Comparison of ENCODE assay signal across 9 cellular contexts in genomic region chr22:42443240-42444059, GRCh38. TPM values are rescaled to one million over a fixed set of nuclear protein-coding genes. Genes with fewer than 3 reads are reported as not detected.
A peak's percentile ranks its signal among the peaks of the same experiment; 100 is the strongest.
DNase-seq lines count a peak whose midpoint lies in the region; ATAC-seq and TF ChIP-seq lines count a peak whose summit lies in the region.
"Had no signal": no experiment of that assay in that cellular context is flagged by ENCODE, and none has a peak within 500 bp of the region (broad histone marks: within the 10 kb centered on the region; RNA-seq: fewer than 3 reads in every experiment).

No MANE protein-coding gene starts in this region.

- H3K4me1 ChIP-seq in adrenal gland (replicated peaks in 1 of 2) (peaks cover 11 to 20% of the 10 kb centered on the region in 2 donors), lower lobe of right lung (peaks cover 30% of the 10 kb centered on the region), upper lobe of left lung (peaks cover 16 to 32% (median 25%) of the 10 kb centered on the region in 4 donors)

- no peak for TF ChIP-seq EP300 in upper lobe of left lung (IDR thresholded peaks at IDR 0.05)

- H3K36me3 ChIP-seq in adrenal gland (replicated peaks in 1 of 2) (no peaks in the 10 kb centered on the region), lower lobe of right lung (no peaks in the 10 kb centered on the region), upper lobe of left lung (no peaks in the 10 kb centered on the region)
- H3K36me3 ChIP-seq: SJSA1 had no signal

- peak overlapping the region in 3 of 5 donors; percentile 38 to 96 (median 89) for H3K27ac ChIP-seq in adrenal gland
- H3K27ac ChIP-seq in lower lobe of right lung = peak overlapping the region; percentile 80
- peak overlapping the region; percentile 70 to 85 (median 78) for H3K27ac ChIP-seq in upper lobe of left lung
- H3K27ac ChIP-seq: SJSA1 had no signal

- intact Hi-C loops in adrenal gland (cut with DNase I) (no loop called here), lower lobe of right lung (cut with DNase I) (no loop called here)

- H3K36me3 Mint-ChIP-seq in activated T-cell treated with anti-CD3 and anti-CD28 coated beads, Interleukin-2, amount 50 U/mL, for 4 hours (ENCODE audit: insufficient read depth) = no peaks in the 10 kb centered on the region

- peak; percentile 61 to 63 for ATAC-seq in activated T-cell treated with anti-CD3 and anti-CD28 coated beads, Interleukin-2, amount 50 U/mL, for 4 hours
- ATAC-seq in lower lobe of right lung (peak in 1 of 2 donors; percentile 5), upper lobe of left lung (ENCODE audit: low FRiP score in 2 of 2) (no peak), HG03342 (IDR thresholded peaks at IDR 0.05; ENCODE audit: unreplicated experiment) (no peak)

- H3K27me3 ChIP-seq in adrenal gland (no peaks in the 10 kb centered on the region), lower lobe of right lung (ENCODE audit: low read depth) (no peaks in the 10 kb centered on the region), upper lobe of left lung (no peaks in the 10 kb centered on the region)
- H3K27me3 ChIP-seq: SJSA1 had no signal

- peak overlapping the region; percentile 13 for H3K4me3 Mint-ChIP-seq in activated T-cell treated with anti-CD3 and anti-CD28 coated beads, Interleukin-2, amount 50 U/mL, for 4 hours

- WGBS in adrenal gland, 4 donors = 23 to 36% (median 32%) methylated on average over 3 to 6 of the region's 6 CpGs
- WGBS in upper lobe of left lung, 2 donors = 37 to 69% methylated on average over 4 to 6 of the region's 6 CpGs

- TF ChIP-seq POLR2A in adrenal gland (IDR thresholded peaks at IDR 0.05) (no peak), upper lobe of left lung (IDR thresholded peaks at IDR 0.05) (no peak)

- no peaks in the 10 kb centered on the region for H3K27me3 Mint-ChIP-seq in activated T-cell treated with anti-CD3 and anti-CD28 coated beads, Interleukin-2, amount 50 U/mL, for 4 hours (ENCODE audit: low read depth)

- H3K9me3 ChIP-seq in adrenal gland (replicated peaks in 1 of 3) (no peaks in the 10 kb centered on the region), lower lobe of right lung (no peaks in the 10 kb centered on the region), upper lobe of left lung (no peaks in the 10 kb centered on the region)
- H3K9me3 ChIP-seq: SJSA1 had no signal

- DNase-seq in activated T-cell treated with anti-CD3 and anti-CD28 coated beads, Interleukin-2, amount 50 U/mL, for 4 hours = no peak
- DNase-seq in activated T-cell treated with anti-CD3 and anti-CD28 coated beads, Interleukin-2, amount 50 U/mL, for 1 hour = no peak
- DNase-seq in adrenal gland = no peak
- no peak for DNase-seq in lower lobe of right lung
- DNase-seq in upper lobe of left lung = no peak
- no peak for DNase-seq in NCI-H2227 treated with DMSO at 0.1 percent for 48 hours (lab: John Stamatoyannopoulos, UW)
- DNase-seq in NCI-H2107 treated with DMSO at 0.1 percent for 48 hours (lab: John Stamatoyannopoulos, UW; ENCODE audit: unreplicated experiment) = no peak

- H3K4me3 ChIP-seq in adrenal gland (peak overlapping the region in 1 of 4 donors; percentile 63), lower lobe of right lung (peak overlapping the region; percentile 53), upper lobe of left lung (peak overlapping the region in 3 of 4 donors; percentile 27 to 46 (median 39))

- TF ChIP-seq CTCF in adrenal gland (IDR thresholded peaks at IDR 0.05) (no peak), lower lobe of right lung (IDR thresholded peaks at IDR 0.05) (no peak), upper lobe of left lung (IDR thresholded peaks at IDR 0.05) (no peak)

- H3K4me1 Mint-ChIP-seq in activated T-cell treated with anti-CD3 and anti-CD28 coated beads, Interleukin-2, amount 50 U/mL, for 4 hours (ENCODE audit: low read depth) = peaks cover 30% of the 10 kb centered on the region

- H3K9me3 Mint-ChIP-seq in activated T-cell treated with anti-CD3 and anti-CD28 coated beads, Interleukin-2, amount 50 U/mL, for 4 hours = no peaks in the 10 kb centered on the region

RNA-seq across cellular contexts. Expression of gene NFAM1, which starts 11.2 kb away (rescaled TPM):
- total RNA-seq in activated T-cell treated with anti-CD3 and anti-CD28 coated beads, Interleukin-2, amount 50 U/mL, for 4 hours = under 1 TPM in 2 of 3 donors, not detected in 1; 0.03 to 0.11 TPM
- total RNA-seq in adrenal gland (10 to 100 TPM in 2 of 8 donors, 1 to 10 TPM in 6; 1.9 to 11.2 (median 8.5) TPM), lower lobe of right lung (21.8 TPM), upper lobe of left lung (10 to 100 TPM in 4 of 6 donors, 1 to 10 TPM in 2; 8.7 to 36.7 (median 15.9) TPM)
- polyA plus RNA-seq in adrenal gland = 1 to 10 TPM in 2 of 3 donors, under 1 TPM in 1; 0.88 to 3.1 (median 1.1) TPM
- total RNA-seq: SJSA1 had no signal

Comparison
In these comparisons a context has a peak if more than half of its experiments do, and no peak if none do; other contexts are left out.
1. ATAC-seq: peak in activated T-cell treated with anti-CD3 and anti-CD28 coated beads, Interleukin-2, amount 50 U/mL, for 4 hours (2 of 2); none in upper lobe of left lung (0 of 2) and HG03342 (single experiment).
2. Peak in every context shown above with its lines, with median percentiles within 50 percentile points of each other: H3K27ac ChIP-seq.